ENCODE assay signal across 35 cellular contexts in the genomic region with DNA sequence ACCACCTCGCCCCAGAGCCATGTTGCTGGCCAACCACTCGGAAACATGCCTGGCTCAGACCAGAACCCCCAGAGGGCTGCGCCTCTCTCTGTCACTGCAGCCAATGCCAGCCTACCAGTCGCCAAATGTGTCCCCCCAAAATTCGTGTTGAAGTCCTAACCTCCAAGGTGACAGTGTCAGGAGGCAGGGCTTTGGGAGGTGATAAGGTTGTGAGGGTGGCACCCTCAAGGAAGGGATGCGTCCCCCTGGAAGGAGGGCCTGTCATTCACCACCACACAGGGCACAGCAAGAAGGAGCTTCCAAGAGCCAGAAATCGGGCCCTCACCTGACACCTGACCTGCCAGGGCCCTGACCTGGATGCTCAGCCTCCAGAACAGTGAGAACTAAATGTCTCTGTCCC.
"Had no signal": no experiment of that assay in that cellular context is flagged by ENCODE, and none has a peak within 500 bp of the region (broad histone marks: within the 10 kb centered on the region; RNA-seq: fewer than 3 reads in every experiment).

No MANE protein-coding gene starts in this region.

- H3K4me1 ChIP-seq: adrenal gland, ascending aorta, body of pancreas, breast epithelium had no signal

- DNase-seq: activated effector memory CD4-positive, alpha-beta T cell treated with anti-CD3 and anti-CD28 coated beads, Interleukin-2, amount 50 U/mL, for 16 hours; activated effector memory CD4-positive, alpha-beta T cell treated with Interleukin-2 at 50 U/mL for 16 hours; activated gamma-delta T cell; activated gamma-delta T cell treated with Interleukin-2 at 50 U/mL for 16 hours; activated naive CD4-positive, alpha-beta T cell; activated naive CD4-positive, alpha-beta T cell treated with anti-CD3 and anti-CD28 coated beads for 36 hours; activated naive CD4-positive, alpha-beta T cell treated with anti-CD3 and anti-CD28 coated beads, Interleukin-2, amount 10 ng/mL, durations not matched to agents 7 days and 5 days; activated naive CD4-positive, alpha-beta T cell treated with anti-CD3 and anti-CD28 coated beads, Interleukin-2, amount 50 U/mL, for 16 hours; activated naive CD4-positive, alpha-beta T cell treated with Interleukin-2 at 50 U/mL for 16 hours; activated naive CD8-positive, alpha-beta T cell treated with anti-CD3 and anti-CD28 coated beads for 36 hours; activated naive CD8-positive, alpha-beta T cell treated with anti-CD3 and anti-CD28 coated beads, Interleukin-2, amount 10 ng/mL, durations not matched to agents 7 days and 5 days; activated naive CD8-positive, alpha-beta T cell treated with anti-CD3 and anti-CD28 coated beads, Interleukin-2, amount 50 U/mL, for 24 hours; activated T-cell treated with anti-CD3 and anti-CD28 coated beads for 4 hours; activated T-cell treated with anti-CD3 and anti-CD28 coated beads, Interleukin-2, amount 50 U/mL, for 1 hour; activated T-cell treated with anti-CD3 and anti-CD28 coated beads, Interleukin-2, amount 50 U/mL, for 24 hours; activated T-cell treated with anti-CD3 and anti-CD28 coated beads, Interleukin-2, amount 50 U/mL, for 4 hours; activated T-cell treated with anti-CD3 and anti-CD28 coated beads, Interleukin-2, amount 50 U/mL, for 48 hours; activated T-cell treated with anti-CD3 and anti-CD28 coated beads, Interleukin-2, amount 50 U/mL, for 72 hours; adrenal gland; amniotic stem cell; amygdala; anterior cingulate cortex; aorta; body of pancreas; brain microvascular endothelial cell; caudate nucleus; central memory CD4-positive, alpha-beta T cell; cerebellar nuclear complex had no signal

- ATAC-seq: activated naive CD4-positive, alpha-beta T cell treated with anti-CD3 and anti-CD28 coated beads, Interleukin-2, amount 50 U/mL, for 72 hours; activated naive CD8-positive, alpha-beta T cell treated with anti-CD3 and anti-CD28 coated beads, Interleukin-2, amount 50 U/mL, for 24 hours; activated T-cell treated with anti-CD3 and anti-CD28 coated beads, Interleukin-2, amount 50 U/mL, for 4 hours; activated T-cell treated with anti-CD3 and anti-CD28 coated beads, Interleukin-2, amount 50 U/mL, for 72 hours; activated T-helper 17 cell treated with anti-CD3 and anti-CD28 coated beads, Interleukin-2, amount 50 U/mL, for 72 hours; body of pancreas had no signal

- H3K4me3 ChIP-seq: adrenal gland, ascending aorta, body of pancreas, breast epithelium, cardiac muscle cell had no signal

- FAIRE-seq: astrocyte, bronchial epithelial cell had no signal

- H3K27ac ChIP-seq: adrenal gland, ascending aorta, body of pancreas, brain microvascular endothelial cell, breast epithelium, cardiac muscle cell had no signal

- H3K36me3 ChIP-seq: adrenal gland, ascending aorta, brain microvascular endothelial cell, breast epithelium, cardiac muscle cell had no signal

- H3K9me3 ChIP-seq: adrenal gland, ascending aorta, body of pancreas, breast epithelium had no signal

- H3K27me3 ChIP-seq: adrenal gland, ascending aorta, body of pancreas, brain microvascular endothelial cell, cardiac muscle cell had no signal
